ENCODE assay signal across 7 cellular contexts in the genomic region with DNA sequence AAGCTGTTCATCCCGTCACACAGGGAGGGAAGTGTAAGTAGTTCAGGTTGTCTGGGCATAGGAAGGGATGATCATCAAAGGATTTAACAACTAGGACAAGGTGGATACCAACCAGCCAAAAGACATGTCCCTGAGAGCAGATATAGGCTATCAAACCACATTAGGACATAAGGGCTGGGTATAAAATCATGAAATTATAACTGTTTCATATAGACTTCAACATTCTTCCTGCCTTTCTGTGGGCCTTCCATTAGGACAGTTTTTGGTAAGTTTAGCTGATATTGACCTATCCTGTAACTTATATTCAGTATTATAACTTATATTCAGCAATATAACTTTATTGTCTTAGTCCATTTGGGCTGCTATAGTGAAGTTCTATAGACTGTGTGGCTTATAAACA.
"Had no signal": no experiment of that assay in that cellular context is flagged by ENCODE, and none has a peak within 500 bp of the region (broad histone marks: within the 10 kb centered on the region; RNA-seq: fewer than 3 reads in every experiment).

No MANE protein-coding gene starts in this region.

- H3K27ac ChIP-seq: HL-60, KMS-11 had no signal

- H3K9ac ChIP-seq: KMS-11 had no signal

- FAIRE-seq: HTR-8/SVneo had no signal

- DNase-seq: IMR-90, Karpas-422, KBM-7, KG1 had no signal

- H3K4me2 ChIP-seq: KMS-11 had no signal
